Comparison of ENCODE assay signal across 25 cellular contexts in the genomic region with DNA sequence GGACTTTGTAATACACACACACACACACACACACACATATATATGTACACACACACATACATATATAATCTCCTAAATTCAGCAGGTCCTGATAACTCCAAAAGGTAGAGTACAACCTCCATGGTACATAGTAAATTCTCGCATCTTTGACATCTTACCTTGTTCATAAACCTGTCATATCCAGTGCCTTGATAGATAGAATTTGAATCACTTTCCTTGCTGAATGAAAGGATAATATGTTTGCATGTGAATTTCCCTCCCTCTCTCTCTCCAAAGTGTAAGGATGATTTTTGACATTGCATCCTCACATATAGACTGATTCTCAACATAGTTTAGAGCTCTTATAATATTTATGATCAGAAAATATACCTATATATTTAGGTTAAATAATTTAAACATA.
"Had no signal": no experiment of that assay in that cellular context is flagged by ENCODE, and none has a peak within 500 bp of the region (broad histone marks: within the 10 kb centered on the region; RNA-seq: fewer than 3 reads in every experiment).

No MANE protein-coding gene starts in this region.

- H3K9me3 ChIP-seq: esophagus squamous epithelium, gastrocnemius medialis, heart right ventricle, left lung, lower lobe of right lung, mucosa of descending colon had no signal

- FAIRE-seq: colon, endometrium, islet of Langerhans, keratinocyte had no signal

- H3K27me3 ChIP-seq: esophagus squamous epithelium, left lung had no signal

- H3K4me3 ChIP-seq: coronary artery, dorsolateral prefrontal cortex, esophagus squamous epithelium, gastrocnemius medialis, heart right ventricle, left lung, lower lobe of right lung, mucosa of descending colon had no signal

- DNase-seq: dermis blood vessel endothelial cell; dorsolateral prefrontal cortex; effector CD8-positive, alpha-beta T cell; effector memory CD8-positive, alpha-beta T cell; endodermal cell; erythroblast; esophagus squamous epithelium; foreskin melanocyte; gastrocnemius medialis; glutamatergic neuron; head of caudate nucleus; heart right ventricle; hippocampal formation; left cardiac atrium; left lung; left ventricle myocardium superior; lower lobe of right lung; mesenchymal stem cell; mucosa of descending colon had no signal

- H3K36me3 ChIP-seq: esophagus squamous epithelium, gastrocnemius medialis, heart right ventricle, left lung, lower lobe of right lung had no signal

- H3K27ac ChIP-seq: coronary artery, dorsolateral prefrontal cortex, epithelial cell of prostate, esophagus squamous epithelium, gastrocnemius medialis, heart right ventricle, left lung, lower lobe of right lung had no signal
